In genomic region chr2:48323146-48323545, GRCh38 we compare ENCODE assay signal across 1 cellular context.
TF ChIP-seq lines count a peak whose summit lies in the region.

No MANE protein-coding gene starts in this region.

TF ChIP-seq in H1, 55 proteins besides CTCF, POLR2A, EP300 and RAD21:
- peak; percentile 73 for TF ChIP-seq POU5F1 (IDR thresholded peaks at IDR 0.05; ENCODE audit: low read depth, low read length)
- no peak for TF ChIP-seq YY1 (IDR thresholded peaks at IDR 0.05; ENCODE audit: low read depth, low read length)
